Comparison of ENCODE assay signal across 11 cellular contexts in the genomic region with DNA sequence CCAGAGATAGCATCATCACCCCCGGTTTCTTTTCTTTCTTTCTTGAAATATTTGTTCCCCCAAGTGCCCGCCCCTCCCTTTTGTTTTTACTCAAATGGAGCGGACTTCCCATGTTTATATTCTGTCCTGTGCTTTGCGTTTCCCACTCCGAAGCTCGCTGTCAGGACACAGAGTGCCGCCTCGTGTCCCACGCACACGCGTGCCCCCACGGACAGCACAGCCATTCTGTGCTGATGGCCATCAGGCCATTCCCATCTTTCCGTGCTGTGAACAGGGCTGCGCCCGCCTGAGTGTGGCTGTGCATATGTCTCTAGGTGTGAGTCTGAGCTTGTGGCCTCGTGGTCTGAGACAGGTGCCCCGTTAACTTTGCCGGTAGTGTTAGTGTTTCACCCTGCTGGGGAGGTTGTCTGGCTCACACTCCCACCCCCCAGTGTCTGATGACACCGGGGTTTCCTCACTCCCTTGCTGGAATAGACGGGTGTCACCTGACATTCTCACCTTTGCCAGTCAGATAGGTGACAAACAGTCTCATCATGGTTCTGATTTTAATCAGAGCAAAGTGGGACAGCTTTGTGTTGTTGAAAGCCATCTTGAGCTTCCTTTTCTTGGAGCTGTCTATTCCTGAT. TPM values are rescaled to one million over a fixed set of nuclear protein-coding genes. Genes with fewer than 3 reads are reported as not detected.
DNase-seq lines count a peak whose midpoint lies in the region; ATAC-seq and TF ChIP-seq lines count a peak whose summit lies in the region.
"Had no signal": no experiment of that assay in that cellular context is flagged by ENCODE, and none has a peak within 500 bp of the region (broad histone marks: within the 10 kb centered on the region; RNA-seq: fewer than 3 reads in every experiment).

No MANE protein-coding gene starts in this region.

- no peaks in the 10 kb centered on the region for H3K27me3 Mint-ChIP-seq in activated naive CD8-positive, alpha-beta T cell treated with anti-CD3 and anti-CD28 coated beads, Interleukin-2, amount 50 U/mL, for 24 hours
- no peaks in the 10 kb centered on the region for H3K27me3 Mint-ChIP-seq in activated naive CD8-positive, alpha-beta T cell treated with anti-CD3 and anti-CD28 coated beads for 36 hours
- H3K27me3 Mint-ChIP-seq in activated T-helper 17 cell treated with anti-CD3 and anti-CD28 coated beads, Interleukin-2, amount 50 U/mL, for 72 hours, result no peaks in the 10 kb centered on the region
- H3K27me3 Mint-ChIP-seq in type B pancreatic cell, result no peaks in the 10 kb centered on the region

- H3K27ac Mint-ChIP-seq in activated naive CD8-positive, alpha-beta T cell treated with anti-CD3 and anti-CD28 coated beads, Interleukin-2, amount 50 U/mL, for 24 hours, result peak overlapping the region; percentile 15
- H3K27ac Mint-ChIP-seq in activated naive CD8-positive, alpha-beta T cell treated with anti-CD3 and anti-CD28 coated beads for 36 hours, result no peak overlapping the region
- peak overlapping the region; percentile 76 for H3K27ac Mint-ChIP-seq in activated T-helper 17 cell treated with anti-CD3 and anti-CD28 coated beads, Interleukin-2, amount 50 U/mL, for 72 hours
- peak overlapping the region; percentile 85 for H3K27ac Mint-ChIP-seq in type B pancreatic cell
- H3K27ac Mint-ChIP-seq: T-helper 1 cell treated with Interleukin-12 subunit alpha and Interleukin-12 subunit beta and Interleukin-4 antibody, amounts not matched to agents 30 μg/mL and 1 μg/mL, for 36 hours had no signal

- peaks cover 23% of the 10 kb centered on the region for H3K4me1 Mint-ChIP-seq in activated naive CD8-positive, alpha-beta T cell treated with anti-CD3 and anti-CD28 coated beads, Interleukin-2, amount 50 U/mL, for 24 hours
- peaks cover 24% of the 10 kb centered on the region for H3K4me1 Mint-ChIP-seq in activated naive CD8-positive, alpha-beta T cell treated with anti-CD3 and anti-CD28 coated beads for 36 hours
- peaks cover 21% of the 10 kb centered on the region for H3K4me1 Mint-ChIP-seq in activated T-helper 17 cell treated with anti-CD3 and anti-CD28 coated beads, Interleukin-2, amount 50 U/mL, for 72 hours
- H3K4me1 Mint-ChIP-seq in type B pancreatic cell (ENCODE audit: unreplicated experiment), result peaks cover 68% of the 10 kb centered on the region

- no peak for DNase-seq in activated naive CD8-positive, alpha-beta T cell treated with anti-CD3 and anti-CD28 coated beads, Interleukin-2, amount 50 U/mL, for 24 hours
- DNase-seq in activated naive CD8-positive, alpha-beta T cell treated with anti-CD3 and anti-CD28 coated beads for 36 hours, result no peak
- DNase-seq in lung microvascular endothelial cell (ENCODE audit: low read depth in 2 of 2) (peak; percentile 25 to 47), type B pancreatic cell (ENCODE audit: extremely low spot score, unreplicated experiment) (no peak), NCI-H1105 treated with DMSO at 0.1 percent for 48 hours (lab: John Stamatoyannopoulos, UW) (no peak), GDM1 (lab: John Stamatoyannopoulos, UW) (no peak)
- DNase-seq: NCI-H2081 treated with DMSO at 0.1 percent for 48 hours, NCI-H774 had no signal

- ATAC-seq in activated naive CD8-positive, alpha-beta T cell treated with anti-CD3 and anti-CD28 coated beads, Interleukin-2, amount 50 U/mL, for 24 hours, result no peak
- peak; percentile 81 for ATAC-seq in activated T-helper 17 cell treated with anti-CD3 and anti-CD28 coated beads, Interleukin-2, amount 50 U/mL, for 72 hours (replicated peaks)
- ATAC-seq in GM21786 (IDR thresholded peaks at IDR 0.05; ENCODE audit: unreplicated experiment), result no peak

- no peak overlapping the region for H3K4me3 Mint-ChIP-seq in activated naive CD8-positive, alpha-beta T cell treated with anti-CD3 and anti-CD28 coated beads, Interleukin-2, amount 50 U/mL, for 24 hours
- no peak overlapping the region for H3K4me3 Mint-ChIP-seq in activated naive CD8-positive, alpha-beta T cell treated with anti-CD3 and anti-CD28 coated beads for 36 hours
- H3K4me3 Mint-ChIP-seq in activated T-helper 17 cell treated with anti-CD3 and anti-CD28 coated beads, Interleukin-2, amount 50 U/mL, for 72 hours, result peak overlapping the region; percentile 47
- peak overlapping the region; percentile 60 for H3K4me3 Mint-ChIP-seq in type B pancreatic cell
- H3K4me3 Mint-ChIP-seq: T-helper 1 cell treated with Interleukin-12 subunit alpha and Interleukin-12 subunit beta and Interleukin-4 antibody, amounts not matched to agents 30 μg/mL and 1 μg/mL, for 36 hours had no signal

- no peaks in the 10 kb centered on the region for H3K36me3 Mint-ChIP-seq in activated naive CD8-positive, alpha-beta T cell treated with anti-CD3 and anti-CD28 coated beads, Interleukin-2, amount 50 U/mL, for 24 hours (ENCODE audit: low read depth)
- H3K36me3 Mint-ChIP-seq in activated naive CD8-positive, alpha-beta T cell treated with anti-CD3 and anti-CD28 coated beads for 36 hours, result no peaks in the 10 kb centered on the region
- no peaks in the 10 kb centered on the region for H3K36me3 Mint-ChIP-seq in activated T-helper 17 cell treated with anti-CD3 and anti-CD28 coated beads, Interleukin-2, amount 50 U/mL, for 72 hours (ENCODE audit: low read depth)
- peaks cover 3% of the 10 kb centered on the region for H3K36me3 Mint-ChIP-seq in type B pancreatic cell

- H3K9me3 Mint-ChIP-seq in activated naive CD8-positive, alpha-beta T cell treated with anti-CD3 and anti-CD28 coated beads, Interleukin-2, amount 50 U/mL, for 24 hours, result no peaks in the 10 kb centered on the region
- no peaks in the 10 kb centered on the region for H3K9me3 Mint-ChIP-seq in activated naive CD8-positive, alpha-beta T cell treated with anti-CD3 and anti-CD28 coated beads for 36 hours
- H3K9me3 Mint-ChIP-seq in activated T-helper 17 cell treated with anti-CD3 and anti-CD28 coated beads, Interleukin-2, amount 50 U/mL, for 72 hours, result no peaks in the 10 kb centered on the region
- H3K9me3 Mint-ChIP-seq in type B pancreatic cell, result no peaks in the 10 kb centered on the region
- H3K9me3 Mint-ChIP-seq: T-helper 1 cell treated with Interleukin-12 subunit alpha and Interleukin-12 subunit beta and Interleukin-4 antibody, amounts not matched to agents 30 μg/mL and 1 μg/mL, for 36 hours had no signal

- no peak for TF ChIP-seq CTCF in type B pancreatic cell (conservative IDR thresholded peaks at IDR 0.05)

RNA-seq across cellular contexts. Expression of gene PAK4, which starts 6.9 kb away (rescaled TPM):
- 10 to 100 TPM; 13.2 to 16.2 TPM for total RNA-seq in activated naive CD8-positive, alpha-beta T cell treated with anti-CD3 and anti-CD28 coated beads for 36 hours
- total RNA-seq in activated T-helper 17 cell treated with anti-CD3 and anti-CD28 coated beads, Interleukin-2, amount 50 U/mL, for 72 hours, result 10 to 100 TPM; 17.8 to 18.4 TPM
- total RNA-seq in lung microvascular endothelial cell, result 2.6 and 3.1 TPM in 2 replicates
- total RNA-seq in type B pancreatic cell (ENCODE audit: low replicate concordance), result 52.1 and 64.3 TPM in 2 replicates

RNA-seq across cellular contexts. Expression of gene ACP7, which starts 48.3 kb away (rescaled TPM):
- not detected for total RNA-seq in activated naive CD8-positive, alpha-beta T cell treated with anti-CD3 and anti-CD28 coated beads for 36 hours
- not detected for total RNA-seq in activated T-helper 17 cell treated with anti-CD3 and anti-CD28 coated beads, Interleukin-2, amount 50 U/mL, for 72 hours
- total RNA-seq in lung microvascular endothelial cell, result not detected in 2 replicates
- total RNA-seq in type B pancreatic cell (ENCODE audit: low replicate concordance), result 0.29 and 0.31 TPM in 2 replicates

Comparison
In these comparisons a context has a peak if more than half of its experiments do, and no peak if none do; other contexts are left out.
1. DNase-seq: peak in lung microvascular endothelial cell (2 of 2); none in activated naive CD8-positive, alpha-beta T cell treated with anti-CD3 and anti-CD28 coated beads, Interleukin-2, amount 50 U/mL, for 24 hours (single experiment), activated naive CD8-positive, alpha-beta T cell treated with anti-CD3 and anti-CD28 coated beads for 36 hours (single experiment), type B pancreatic cell (single experiment), NCI-H1105 treated with DMSO at 0.1 percent for 48 hours (single experiment) and GDM1 (single experiment).
2. H3K4me3 Mint-ChIP-seq: peak in activated T-helper 17 cell treated with anti-CD3 and anti-CD28 coated beads, Interleukin-2, amount 50 U/mL, for 72 hours (single experiment) and type B pancreatic cell (single experiment); none in activated naive CD8-positive, alpha-beta T cell treated with anti-CD3 and anti-CD28 coated beads, Interleukin-2, amount 50 U/mL, for 24 hours (single experiment) and activated naive CD8-positive, alpha-beta T cell treated with anti-CD3 and anti-CD28 coated beads for 36 hours (single experiment).